12 cellular contexts compared by ENCODE assay signal in the genomic region with DNA sequence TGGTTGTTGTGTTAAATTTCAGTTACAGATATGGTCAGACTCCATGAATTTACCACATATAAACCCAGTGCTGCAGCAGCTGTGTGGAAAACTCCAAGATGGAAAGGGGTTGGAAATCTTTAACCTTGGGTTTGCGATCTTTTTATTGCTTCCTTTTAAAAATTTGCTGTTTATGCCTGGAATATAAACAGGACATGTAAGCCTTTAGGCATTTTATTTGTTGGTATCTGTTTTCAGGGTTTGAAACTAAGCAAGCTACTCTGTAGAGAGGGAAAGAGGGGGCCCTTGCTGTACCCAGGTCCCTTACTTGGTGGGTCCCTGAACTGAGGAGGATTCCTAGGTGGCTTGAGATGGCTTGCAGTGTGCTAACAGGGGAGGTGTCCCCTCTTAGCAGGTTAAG. TPM values are rescaled to one million over a fixed set of nuclear protein-coding genes. Genes with fewer than 3 reads are reported as not detected.
DNase-seq lines count a peak whose midpoint lies in the region; ATAC-seq and TF ChIP-seq lines count a peak whose summit lies in the region.
"Had no signal": no experiment of that assay in that cellular context is flagged by ENCODE, and none has a peak within 500 bp of the region (broad histone marks: within the 10 kb centered on the region; RNA-seq: fewer than 3 reads in every experiment).

No MANE protein-coding gene starts in this region.

- H3K36me3 ChIP-seq in heart right ventricle (no peaks in the 10 kb centered on the region), esophagus squamous epithelium (no peaks in the 10 kb centered on the region), aorta (ENCODE audit: control insufficient read depth in 1 of 2, insufficient read depth in 2 of 2, low read length in 1 of 2) (no peaks in the 10 kb centered on the region)

- peaks cover 41% of the 10 kb centered on the region for H3K4me1 Mint-ChIP-seq in nephron progenitor cell

- intact Hi-C loops in heart right ventricle (cut with DNase I) = loop anchor here in 4 of 10 donors (2.0 to 5.0 kb wide), 4 partner anchors 16 to 51 kb away; no protein-coding TSS in a partner anchor
- intact Hi-C loops in cardiac septum (cut with DNase I) = no loop called here
- intact Hi-C loops in esophagus squamous epithelium (cut with DNase I) = no loop called here
- intact Hi-C loops in aorta (cut with DNase I) = no loop called here

- no peak for TF ChIP-seq CTCF in heart right ventricle (IDR thresholded peaks at IDR 0.05)
- no peak for TF ChIP-seq CTCF in esophagus squamous epithelium (IDR thresholded peaks at IDR 0.05)
- no peak for TF ChIP-seq CTCF in nephron progenitor cell (IDR thresholded peaks at IDR 0.05)

- H3K27ac ChIP-seq in heart right ventricle = peak overlapping the region; percentile 87 to 98 (median 92)
- peak overlapping the region; percentile 73 to 90 (median 82) for H3K27ac ChIP-seq in esophagus squamous epithelium
- peak overlapping the region; percentile 61 to 84 for H3K27ac ChIP-seq in aorta (ENCODE audit: low read depth in 1 of 2, low read length in 2 of 2)

- no peaks in the 10 kb centered on the region for H3K27me3 Mint-ChIP-seq in nephron progenitor cell (ENCODE audit: low read depth, poor library complexity)

- DNase-seq in heart right ventricle (no peak), cardiac septum (ENCODE audit: low spot score) (no peak), esophagus squamous epithelium (lab: John Stamatoyannopoulos, UW) (no peak), nephron progenitor cell (no peak), aorta (no peak), ureter (ENCODE audit: low spot score) (no peak), NCI-H1930 (lab: John Stamatoyannopoulos, UW) (no peak)
- DNase-seq: ACHN, NCI-H524, small intestine had no signal

- H3K27me3 ChIP-seq in heart right ventricle (no peaks in the 10 kb centered on the region), esophagus squamous epithelium (no peaks in the 10 kb centered on the region), aorta (ENCODE audit: control insufficient read depth in 1 of 2, insufficient read depth in 2 of 2, low read length in 1 of 2) (no peaks in the 10 kb centered on the region)

- 13 to 38% methylated on average over 1 of the region's 1 CpG for WGBS in heart right ventricle, 2 donors
- WGBS in esophagus squamous epithelium, 2 donors = 43 to 82% methylated on average over 1 of the region's 1 CpG
- WGBS in aorta, 2 donors = 11 to 15% methylated on average over 1 of the region's 1 CpG

- peak in 3 of 8 donors; percentile 13 to 22 (median 20) for ATAC-seq in heart right ventricle
- no peak for ATAC-seq in aorta (ENCODE audit: low FRiP score)
- no peak for ATAC-seq in GM18519 (IDR thresholded peaks at IDR 0.05; ENCODE audit: low FRiP score, unreplicated experiment)

- no peaks in the 10 kb centered on the region for H3K9me3 ChIP-seq in heart right ventricle
- no peaks in the 10 kb centered on the region for H3K9me3 ChIP-seq in esophagus squamous epithelium
- no peaks in the 10 kb centered on the region for H3K9me3 ChIP-seq in aorta (ENCODE audit: control insufficient read depth, low read length)

- peak overlapping the region; percentile 45 for H3K4me3 Mint-ChIP-seq in nephron progenitor cell
- H3K4me3 Mint-ChIP-seq: T-helper 1 cell treated with Interleukin-12 subunit alpha and Interleukin-12 subunit beta and Interleukin-4 antibody, amounts not matched to agents 30 μg/mL and 1 μg/mL, for 36 hours had no signal

- H3K9me3 Mint-ChIP-seq in nephron progenitor cell = peaks cover 3% of the 10 kb centered on the region
- H3K9me3 Mint-ChIP-seq: T-helper 1 cell treated with Interleukin-12 subunit alpha and Interleukin-12 subunit beta and Interleukin-4 antibody, amounts not matched to agents 30 μg/mL and 1 μg/mL, for 36 hours had no signal

- no peak for TF ChIP-seq POLR2A in esophagus squamous epithelium (IDR thresholded peaks at IDR 0.05)

- H3K4me3 ChIP-seq in heart right ventricle (peak overlapping the region; percentile 36 to 74 (median 62)), esophagus squamous epithelium (peak overlapping the region; percentile 1 to 66 (median 37)), aorta (ENCODE audit: low read length in 2 of 2) (peak overlapping the region; percentile 67 to 74)

- H3K4me1 ChIP-seq in heart right ventricle (peaks cover 18 to 87% (median 76%) of the 10 kb centered on the region in 9 donors), esophagus squamous epithelium (peaks cover 0 to 71% (median 48%) of the 10 kb centered on the region in 3 donors), aorta (ENCODE audit: control insufficient read depth in 1 of 2, insufficient read depth in 2 of 2, low read length in 2 of 2) (peaks cover 11 to 23% of the 10 kb centered on the region in 2 donors)

- peak overlapping the region; percentile 53 for H3K27ac Mint-ChIP-seq in nephron progenitor cell
- H3K27ac Mint-ChIP-seq: T-helper 1 cell treated with Interleukin-12 subunit alpha and Interleukin-12 subunit beta and Interleukin-4 antibody, amounts not matched to agents 30 μg/mL and 1 μg/mL, for 36 hours had no signal

- peaks cover 9% of the 10 kb centered on the region for H3K36me3 Mint-ChIP-seq in nephron progenitor cell (ENCODE audit: low read depth)

RNA-seq across cellular contexts. Expression of a gene that starts 0.8 kb away (rescaled TPM):
- total RNA-seq in heart right ventricle (100 to 1,000 TPM; 155 to 342 (median 231) TPM), cardiac septum (274 TPM), esophagus squamous epithelium (10 to 100 TPM; 11.0 to 80.1 (median 19.4) TPM), aorta (10 to 100 TPM; 80.9 to 85.0 TPM), ureter (95.0 TPM)
- polyA plus RNA-seq in heart right ventricle (100 to 1,000 TPM; 180 to 196 TPM), aorta (100 to 1,000 TPM; 190 to 247 TPM)
